Comparison of ENCODE assay signal across 16 cellular contexts in the genomic region with DNA sequence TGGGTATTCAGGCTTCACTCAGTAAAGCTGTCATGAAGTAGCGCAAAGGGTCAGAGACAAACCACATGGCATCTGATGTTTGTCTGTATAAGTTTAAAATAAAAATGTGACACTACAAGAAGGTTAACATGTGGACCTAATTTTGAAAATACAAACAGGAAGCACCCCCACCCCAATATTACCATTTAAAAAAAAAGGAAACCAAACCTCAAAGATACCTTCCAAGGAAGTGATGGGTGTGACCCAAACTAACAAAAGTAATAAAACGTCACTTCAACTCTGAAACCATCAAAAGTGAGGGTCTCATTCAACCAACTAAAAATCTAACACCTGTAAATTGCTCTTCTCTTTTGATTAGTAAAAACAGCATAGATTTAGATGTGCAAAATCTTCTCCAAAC. TPM values are rescaled to one million over a fixed set of nuclear protein-coding genes. Genes with fewer than 3 reads are reported as not detected.
DNase-seq lines count a peak whose midpoint lies in the region; ATAC-seq lines count a peak whose summit lies in the region.
"Had no signal": no experiment of that assay in that cellular context is flagged by ENCODE, and none has a peak within 500 bp of the region (broad histone marks: within the 10 kb centered on the region; RNA-seq: fewer than 3 reads in every experiment).

No MANE protein-coding gene starts in this region.

- peak overlapping the region; percentile 88 to 89 for H3K4me3 Mint-ChIP-seq in activated T-cell treated with anti-CD3 and anti-CD28 coated beads, Interleukin-2, amount 50 U/mL, for 72 hours
- peak overlapping the region; percentile 75 for H3K4me3 Mint-ChIP-seq in activated CD4-positive, alpha-beta memory T cell treated with anti-CD3 and anti-CD28 coated beads, Interleukin-2, amount 10 ng/mL, durations not matched to agents 7 days and 5 days

- H3K27ac Mint-ChIP-seq in activated T-cell treated with anti-CD3 and anti-CD28 coated beads, Interleukin-2, amount 50 U/mL, for 72 hours: peak overlapping the region; percentile 86
- H3K27ac Mint-ChIP-seq in activated CD4-positive, alpha-beta memory T cell treated with anti-CD3 and anti-CD28 coated beads, Interleukin-2, amount 10 ng/mL, durations not matched to agents 7 days and 5 days: peak overlapping the region; percentile 83

- no peaks in the 10 kb centered on the region for H3K9me3 ChIP-seq in subcutaneous abdominal adipose tissue (ENCODE audit: control insufficient read depth in 5 of 5, low read length in 5 of 5)
- H3K9me3 ChIP-seq: body of pancreas, esophagus squamous epithelium had no signal

- CTCF ChIA-PET in activated CD4-positive, alpha-beta memory T cell treated with anti-CD3 and anti-CD28 coated beads, Interleukin-2, amount 10 ng/mL, durations not matched to agents 7 days and 5 days (lab: Charles Lee): interaction anchor here (0.7 kb wide), 1 partner anchor 56 kb away, joined by 3 read pairs; no protein-coding TSS in a partner anchor

- H3K4me1 Mint-ChIP-seq in activated T-cell treated with anti-CD3 and anti-CD28 coated beads, Interleukin-2, amount 50 U/mL, for 72 hours (ENCODE audit: low read depth): peaks cover 80% of the 10 kb centered on the region
- peaks cover 69% of the 10 kb centered on the region for H3K4me1 Mint-ChIP-seq in activated CD4-positive, alpha-beta memory T cell treated with anti-CD3 and anti-CD28 coated beads, Interleukin-2, amount 10 ng/mL, durations not matched to agents 7 days and 5 days

- no peaks in the 10 kb centered on the region for H3K36me3 ChIP-seq in subcutaneous abdominal adipose tissue (ENCODE audit: control insufficient read depth in 5 of 5, insufficient read depth in 5 of 5, low read length in 5 of 5)
- H3K36me3 ChIP-seq: esophagus squamous epithelium had no signal

- H3K27ac ChIP-seq in subcutaneous abdominal adipose tissue (ENCODE audit: low read depth, low read length): peak overlapping the region; percentile 58
- H3K27ac ChIP-seq: body of pancreas, esophagus squamous epithelium, VCaP had no signal

- no peaks in the 10 kb centered on the region for H3K27me3 Mint-ChIP-seq in activated T-cell treated with anti-CD3 and anti-CD28 coated beads, Interleukin-2, amount 50 U/mL, for 72 hours (ENCODE audit: low read depth)
- no peaks in the 10 kb centered on the region for H3K27me3 Mint-ChIP-seq in activated CD4-positive, alpha-beta memory T cell treated with anti-CD3 and anti-CD28 coated beads, Interleukin-2, amount 10 ng/mL, durations not matched to agents 7 days and 5 days

- ATAC-seq in activated T-cell treated with anti-CD3 and anti-CD28 coated beads, Interleukin-2, amount 50 U/mL, for 72 hours (replicated peaks in 1 of 2): no peak
- ATAC-seq in GM19467 (IDR thresholded peaks at IDR 0.05; ENCODE audit: unreplicated experiment): no peak
- ATAC-seq: body of pancreas, left colon had no signal

- no peaks in the 10 kb centered on the region for H3K9me3 Mint-ChIP-seq in activated T-cell treated with anti-CD3 and anti-CD28 coated beads, Interleukin-2, amount 50 U/mL, for 72 hours
- H3K9me3 Mint-ChIP-seq in activated CD4-positive, alpha-beta memory T cell treated with anti-CD3 and anti-CD28 coated beads, Interleukin-2, amount 10 ng/mL, durations not matched to agents 7 days and 5 days: no peaks in the 10 kb centered on the region

- POLR2A ChIA-PET in activated CD4-positive, alpha-beta memory T cell treated with anti-CD3 and anti-CD28 coated beads, Interleukin-2, amount 10 ng/mL, durations not matched to agents 7 days and 5 days (lab: Charles Lee): interaction anchor here (0.7 to 13.0 kb wide), 4 partner anchors 14 to 264 kb away, joined by 3 to 245 read pairs (median 98); partner anchors contain the start of genes NAGLU and STAT5A

- no peak overlapping the region for H3K4me3 ChIP-seq in subcutaneous abdominal adipose tissue (ENCODE audit: low read depth in 1 of 5, low read length in 5 of 5)
- H3K4me3 ChIP-seq: body of pancreas, esophagus squamous epithelium had no signal

- H3K4me1 ChIP-seq in subcutaneous abdominal adipose tissue (ENCODE audit: control insufficient read depth in 5 of 5, insufficient read depth in 5 of 5, low read length in 5 of 5): peaks cover 11 to 82% (median 65%) of the 10 kb centered on the region in 5 donors

- H3K9ac ChIP-seq in subcutaneous abdominal adipose tissue (ENCODE audit: low read length in 5 of 5): peak overlapping the region in 1 of 5 donors; percentile 15

- no peak for DNase-seq in activated T-cell treated with anti-CD3 and anti-CD28 coated beads, Interleukin-2, amount 50 U/mL, for 72 hours
- no peak for DNase-seq in activated T-cell treated with anti-CD3 and anti-CD28 coated beads, Interleukin-2, amount 50 U/mL, for 1 hour
- DNase-seq in activated CD4-positive, alpha-beta memory T cell treated with anti-CD3 and anti-CD28 coated beads, Interleukin-2, amount 10 ng/mL, durations not matched to agents 7 days and 5 days: no peak
- peak; percentile 37 for DNase-seq in left kidney (ENCODE audit: low read depth, low spot score)
- DNase-seq in foreskin melanocyte: no peak
- DNase-seq in activated CD4-positive, CD25-positive, alpha-beta regulatory T cell (lab: John Stamatoyannopoulos, UW): no peak
- DNase-seq: ACHN, body of pancreas, dermis blood vessel endothelial cell, esophagus squamous epithelium, left colon, NCI-H2081, NCI-H526 treated with DMSO at 0.1 percent for 48 hours had no signal

- no peaks in the 10 kb centered on the region for H3K27me3 ChIP-seq in subcutaneous abdominal adipose tissue (ENCODE audit: control insufficient read depth in 5 of 5, insufficient read depth in 4 of 5, low read length in 5 of 5)
- H3K27me3 ChIP-seq: body of pancreas, esophagus squamous epithelium had no signal

- H3K36me3 Mint-ChIP-seq in activated T-cell treated with anti-CD3 and anti-CD28 coated beads, Interleukin-2, amount 50 U/mL, for 72 hours (ENCODE audit: insufficient read depth in 2 of 2): peaks cover 11 to 14% of the 10 kb centered on the region in 2 donors
- peaks cover 26% of the 10 kb centered on the region for H3K36me3 Mint-ChIP-seq in activated CD4-positive, alpha-beta memory T cell treated with anti-CD3 and anti-CD28 coated beads, Interleukin-2, amount 10 ng/mL, durations not matched to agents 7 days and 5 days (ENCODE audit: low read depth)

RNA-seq across cellular contexts. Expression of gene STAT5B, which starts 3.6 kb away (rescaled TPM):
- total RNA-seq in activated T-cell treated with anti-CD3 and anti-CD28 coated beads, Interleukin-2, amount 50 U/mL, for 72 hours: 100 to 1,000 TPM; 252 to 269 TPM
- total RNA-seq in activated CD4-positive, alpha-beta memory T cell treated with anti-CD3 and anti-CD28 coated beads, Interleukin-2, amount 10 ng/mL, durations not matched to agents 7 days and 5 days: 100 to 1,000 TPM; 163 to 171 TPM

RNA-seq across cellular contexts. Expression of gene STAT5A, which starts 15.7 kb away (rescaled TPM):
- total RNA-seq in activated T-cell treated with anti-CD3 and anti-CD28 coated beads, Interleukin-2, amount 50 U/mL, for 72 hours: 100 to 1,000 TPM; 243 to 264 TPM
- 10 to 100 TPM; 88.4 to 96.7 TPM for total RNA-seq in activated CD4-positive, alpha-beta memory T cell treated with anti-CD3 and anti-CD28 coated beads, Interleukin-2, amount 10 ng/mL, durations not matched to agents 7 days and 5 days
